10 cellular contexts compared by ENCODE assay signal in genomic region chr10:6423004-6423403, GRCh38.
A peak's percentile ranks its signal among the peaks of the same experiment; 100 is the strongest.
DNase-seq lines count a peak whose midpoint lies in the region; ATAC-seq lines count a peak whose summit lies in the region.
"Had no signal": no experiment of that assay in that cellular context is flagged by ENCODE, and none has a peak within 500 bp of the region (broad histone marks: within the 10 kb centered on the region; RNA-seq: fewer than 3 reads in every experiment).

No MANE protein-coding gene starts in this region.

- H3K4me1 Mint-ChIP-seq in activated CD8-positive, alpha-beta memory T cell treated with anti-CD3 and anti-CD28 coated beads, Interleukin-2, amount 10 ng/mL, durations not matched to agents 7 days and 5 days: peaks cover 8% of the 10 kb centered on the region
- H3K4me1 Mint-ChIP-seq: memory B cell had no signal

- no peak overlapping the region for H3K4me3 Mint-ChIP-seq in activated CD8-positive, alpha-beta memory T cell treated with anti-CD3 and anti-CD28 coated beads, Interleukin-2, amount 10 ng/mL, durations not matched to agents 7 days and 5 days
- H3K4me3 Mint-ChIP-seq: memory B cell had no signal

- intact Hi-C loops in cardiac septum (cut with DNase I): no loop called here

- DNase-seq in HT1080 (ENCODE audit: low read depth) (peak; percentile 50), iris pigment epithelial cell (ENCODE audit: low read depth) (peak; percentile 12), cardiac septum (ENCODE audit: low spot score) (no peak), germinal center (ENCODE audit: low spot score) (no peak)
- no peak for DNase-seq in activated CD8-positive, alpha-beta memory T cell treated with anti-CD3 and anti-CD28 coated beads, Interleukin-2, amount 10 ng/mL, durations not matched to agents 7 days and 5 days
- peak in 2 of 3 donors; percentile 40 to 58 for DNase-seq in stimulated activated CD4-positive, alpha-beta T cell treated with anti-CD3 and anti-CD28 coated beads, TNF-alpha, amount 100 ng/mL, for 48 hours (ENCODE audit: low read depth in 3 of 3)
- DNase-seq: DND-41, NCI-H510A had no signal

- CTCF ChIA-PET in activated CD8-positive, alpha-beta memory T cell treated with anti-CD3 and anti-CD28 coated beads, Interleukin-2, amount 10 ng/mL, durations not matched to agents 7 days and 5 days (lab: Charles Lee): interaction anchor here (0.8 to 0.9 kb wide), 2 partner anchors 12 to 23 kb away, joined by 3 read pairs; no protein-coding TSS in a partner anchor

- peak; percentile 57 for ATAC-seq in activated CD8-positive, alpha-beta memory T cell treated with anti-CD3 and anti-CD28 coated beads, Interleukin-2, amount 10 ng/mL, durations not matched to agents 7 days and 5 days
- ATAC-seq in GM18511 (IDR thresholded peaks at IDR 0.05; ENCODE audit: unreplicated experiment): no peak

- H3K9me3 Mint-ChIP-seq in activated CD8-positive, alpha-beta memory T cell treated with anti-CD3 and anti-CD28 coated beads, Interleukin-2, amount 10 ng/mL, durations not matched to agents 7 days and 5 days (ENCODE audit: low read depth): no peaks in the 10 kb centered on the region
- H3K9me3 Mint-ChIP-seq: memory B cell had no signal

- peak overlapping the region; percentile 5 for H3K27ac Mint-ChIP-seq in activated CD8-positive, alpha-beta memory T cell treated with anti-CD3 and anti-CD28 coated beads, Interleukin-2, amount 10 ng/mL, durations not matched to agents 7 days and 5 days
- H3K27ac Mint-ChIP-seq: memory B cell had no signal

- peaks cover 23% of the 10 kb centered on the region for H3K36me3 Mint-ChIP-seq in activated CD8-positive, alpha-beta memory T cell treated with anti-CD3 and anti-CD28 coated beads, Interleukin-2, amount 10 ng/mL, durations not matched to agents 7 days and 5 days
- H3K36me3 Mint-ChIP-seq: memory B cell had no signal

- H3K27me3 Mint-ChIP-seq in activated CD8-positive, alpha-beta memory T cell treated with anti-CD3 and anti-CD28 coated beads, Interleukin-2, amount 10 ng/mL, durations not matched to agents 7 days and 5 days: no peaks in the 10 kb centered on the region

Comparison
In these comparisons a context has a peak if more than half of its experiments do, and no peak if none do; other contexts are left out.
1. DNase-seq: peak in HT1080 (single experiment), iris pigment epithelial cell (single experiment) and stimulated activated CD4-positive, alpha-beta T cell treated with anti-CD3 and anti-CD28 coated beads, TNF-alpha, amount 100 ng/mL, for 48 hours (2 of 3); none in activated CD8-positive, alpha-beta memory T cell treated with anti-CD3 and anti-CD28 coated beads, Interleukin-2, amount 10 ng/mL, durations not matched to agents 7 days and 5 days (single experiment), cardiac septum (single experiment) and germinal center (single experiment).